In the genomic region with DNA sequence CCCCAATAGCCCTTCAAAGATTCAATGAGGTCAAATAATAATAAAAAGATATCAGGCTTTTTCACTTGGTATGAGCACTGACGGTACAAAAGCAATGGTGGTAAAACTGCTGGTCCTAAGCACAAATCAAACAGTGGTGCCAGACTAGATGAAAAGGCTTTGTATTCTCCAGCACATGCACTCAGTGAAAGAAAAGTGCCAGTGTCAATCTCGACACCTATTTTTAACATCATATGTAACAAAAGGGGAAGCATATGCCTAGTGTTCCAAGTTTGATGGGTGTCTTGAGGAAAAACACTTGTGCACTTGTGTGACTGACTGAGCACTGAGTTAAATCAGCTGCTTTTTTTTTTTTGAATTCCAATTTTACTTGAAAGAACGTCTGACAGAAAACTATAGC, we compare ENCODE assay signal across 17 cellular contexts. TPM values are rescaled to one million over a fixed set of nuclear protein-coding genes. Genes with fewer than 3 reads are reported as not detected.
DNase-seq lines count a peak whose midpoint lies in the region; ATAC-seq and TF ChIP-seq lines count a peak whose summit lies in the region.
"Had no signal": no experiment of that assay in that cellular context is flagged by ENCODE, and none has a peak within 500 bp of the region (broad histone marks: within the 10 kb centered on the region; RNA-seq: fewer than 3 reads in every experiment).

No MANE protein-coding gene starts in this region.

- H3K36me3 ChIP-seq in right atrium auricular region: peaks cover 81% of the 10 kb centered on the region
- H3K36me3 ChIP-seq in heart left ventricle: peaks cover 0 to 100% (median 100%) of the 10 kb centered on the region in 9 donors

- WGBS in heart left ventricle, 4 donors: 45 to 53% (median 48%) methylated on average over 3 of the region's 3 CpGs

- TF ChIP-seq POLR2A in heart left ventricle (IDR thresholded peaks at IDR 0.05): no peak

- H3K9me3 ChIP-seq in right atrium auricular region (no peaks in the 10 kb centered on the region), heart left ventricle (no peaks in the 10 kb centered on the region)
- H3K9me3 ChIP-seq: BLaER1 treated with 17β-estradiol and CSF1 and Interleukin-3, amounts not matched to agents 10 nM and 100 nM; HAP-1 had no signal

- ATAC-seq in Right ventricle myocardium superior (ENCODE audit: poor library complexity) (peak; percentile 70), heart left ventricle (peak; percentile 42 to 80 (median 78)), GM19324 (IDR thresholded peaks at IDR 0.05; ENCODE audit: low FRiP score, unreplicated experiment) (no peak)

- H3K4me1 ChIP-seq in right atrium auricular region (no peaks in the 10 kb centered on the region), heart left ventricle (peaks cover 0 to 3% (median 0%) of the 10 kb centered on the region in 12 donors)
- H3K4me1 ChIP-seq: BLaER1 treated with 17β-estradiol and CSF1 and Interleukin-3, amounts not matched to agents 10 nM and 100 nM; HAP-1 had no signal

- DNase-seq in Right ventricle myocardium superior: no peak
- DNase-seq in right atrium auricular region (ENCODE audit: low spot score): no peak
- DNase-seq in heart left ventricle: no peak
- DNase-seq in myocyte (ENCODE audit: low read depth): peak; percentile 24
- DNase-seq in superior temporal gyrus (ENCODE audit: extremely low spot score): peak; percentile 34
- no peak for DNase-seq in middle frontal gyrus (ENCODE audit: extremely low spot score, low spot score)
- DNase-seq in NCI-H510A (lab: John Stamatoyannopoulos, UW): no peak
- DNase-seq: 8988T; AML-193; CD4-positive, CD25-positive, alpha-beta regulatory T cell; DMS 273 treated with DMSO at 0.1 percent for 48 hours had no signal

- TF ChIP-seq CTCF in right atrium auricular region (IDR thresholded peaks at IDR 0.05) (no peak), heart left ventricle (IDR thresholded peaks at IDR 0.05) (no peak)

- H3K27me3 ChIP-seq in right atrium auricular region (no peaks in the 10 kb centered on the region), heart left ventricle (no peaks in the 10 kb centered on the region)
- H3K27me3 ChIP-seq: BLaER1 treated with 17β-estradiol and CSF1 and Interleukin-3, amounts not matched to agents 10 nM and 100 nM had no signal

- intact Hi-C loops in Right ventricle myocardium superior (cut with DNase I) (no loop called here), heart left ventricle (cut with DNase I) (no loop called here)

- H3K4me3 ChIP-seq in right atrium auricular region (no peak overlapping the region), heart left ventricle (no peak overlapping the region)
- H3K4me3 ChIP-seq: BLaER1 treated with 17β-estradiol and CSF1 and Interleukin-3, amounts not matched to agents 10 nM and 100 nM; HAP-1 had no signal

- H3K27ac ChIP-seq in right atrium auricular region (no peak overlapping the region), heart left ventricle (no peak overlapping the region)
- H3K27ac ChIP-seq: BLaER1 treated with 17β-estradiol and CSF1 and Interleukin-3, amounts not matched to agents 10 nM and 100 nM; HL-60 had no signal

RNA-seq across cellular contexts. Expression of gene MED23, which starts 27.3 kb away (rescaled TPM):
- 10.6 TPM for total RNA-seq in Right ventricle myocardium superior
- total RNA-seq in right atrium auricular region: 10 to 100 TPM; 10.5 to 11.7 TPM
- total RNA-seq in heart left ventricle: 10 to 100 TPM in 8 of 9 donors, 1 to 10 TPM in 1; 9.6 to 15.3 (median 11.4) TPM
- polyA plus RNA-seq in heart left ventricle: 1 to 10 TPM; 5.7 to 7.7 TPM
- 26.5 and 26.7 TPM in 2 replicates for total RNA-seq in myocyte
- polyA plus RNA-seq in myocyte (2012): 9.4 TPM

RNA-seq across cellular contexts. Expression of gene ARG1, which starts 27.7 kb away (rescaled TPM):
- not detected for total RNA-seq in Right ventricle myocardium superior
- total RNA-seq in right atrium auricular region: 1 to 10 TPM in 1 of 2 donors, under 1 TPM in 1; 0.30 to 1.1 TPM
- under 1 TPM in 4 of 9 donors, not detected in 5; 0.37 to 0.94 (median 0.52) TPM for total RNA-seq in heart left ventricle
- polyA plus RNA-seq in heart left ventricle: under 1 TPM in 1 of 2 donors, not detected in 1; 0.37 TPM
- total RNA-seq in myocyte: not detected in 2 replicates
- not detected for polyA plus RNA-seq in myocyte (2012)
- total RNA-seq: Daoy, H1 had no signal
- polyA plus RNA-seq: H1 had no signal

RNA-seq across cellular contexts. Expression of gene ENPP3, which starts 36.4 kb away (rescaled TPM):
- total RNA-seq in Right ventricle myocardium superior (0.11 TPM), right atrium auricular region (under 1 TPM in 1 of 2 donors, not detected in 1; 0.16 TPM), heart left ventricle (under 1 TPM in 7 of 9 donors, not detected in 2; 0.16 to 0.72 (median 0.44) TPM), myocyte (0.05 and 0.08 TPM in 2 replicates)
- under 1 TPM; 0.07 to 0.27 TPM for polyA plus RNA-seq in heart left ventricle
- polyA plus RNA-seq in myocyte (2012): 0.03 TPM
- total RNA-seq: Daoy, H1 had no signal

Comparison
In these comparisons a context has a peak if more than half of its experiments do, and no peak if none do; other contexts are left out.
1. DNase-seq: peak in myocyte (single experiment) and superior temporal gyrus (single experiment); none in Right ventricle myocardium superior (single experiment), right atrium auricular region (single experiment), heart left ventricle (0 of 5), middle frontal gyrus (single experiment) and NCI-H510A (single experiment).